In the genomic region with DNA sequence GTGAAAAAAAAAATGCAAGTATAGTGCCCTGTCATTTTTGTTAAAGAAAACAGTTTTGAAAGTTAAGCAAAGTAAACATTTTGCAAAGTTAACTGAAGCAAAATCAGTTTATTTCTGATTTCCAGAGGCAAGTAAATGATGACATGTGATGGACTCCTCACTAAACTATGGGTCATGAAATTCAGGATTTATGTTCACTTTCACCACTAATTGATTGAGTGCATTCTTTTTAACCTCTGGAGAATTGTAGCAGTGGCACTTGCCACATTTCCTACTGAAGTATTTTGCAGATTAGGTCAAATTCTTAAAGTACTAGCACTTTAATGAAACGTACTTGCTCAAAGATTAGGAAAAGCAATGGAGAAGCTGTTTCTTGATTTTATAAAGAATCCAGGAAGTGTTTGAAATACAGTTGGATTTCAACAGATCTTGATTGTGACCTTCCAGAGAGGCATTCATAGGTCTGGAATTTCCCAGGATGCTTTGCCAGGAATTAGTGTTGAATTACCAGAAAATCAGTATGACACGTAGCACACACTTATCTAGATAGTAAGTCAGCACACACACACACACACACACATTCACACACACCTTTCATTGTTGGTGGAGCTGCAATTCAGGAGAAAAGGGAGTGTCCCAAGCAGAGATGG, we compare ENCODE assay signal across 8 cellular contexts.
DNase-seq lines count a peak whose midpoint lies in the region; ATAC-seq, FAIRE-seq and TF ChIP-seq lines count a peak whose summit lies in the region.

No MANE protein-coding gene starts in this region.

- DNase-seq in H54 (ENCODE audit: insufficient read length, low spot score) (peak; percentile 28), SW480 (ENCODE audit: low spot score) (peak; percentile 71), cardiac muscle cell (ENCODE audit: low read depth in 1 of 2, low spot score in 1 of 2) (peak; percentile 13 to 97), skeletal muscle cell (ENCODE audit: low read depth) (peak; percentile 92), NCI-H2196 treated with DMSO at 0.1 percent for 48 hours (lab: John Stamatoyannopoulos, UW; ENCODE audit: unreplicated experiment) (no peak)
- no peak for DNase-seq in CD4-positive, alpha-beta T cell
- no peak for DNase-seq in activated CD8-positive, alpha-beta T cell treated with anti-CD3 and anti-CD28 coated beads for 36 hours
- DNase-seq in activated effector memory CD4-positive, alpha-beta T cell treated with Interleukin-2 at 50 U/mL for 16 hours: no peak

- no peaks in the 10 kb centered on the region for H3K27me3 ChIP-seq in cardiac muscle cell
- H3K27me3 ChIP-seq in CD4-positive, alpha-beta T cell (ENCODE audit: control insufficient read depth, insufficient read depth, low read length): no peaks in the 10 kb centered on the region

- H3K4me3 Mint-ChIP-seq in CD4-positive, alpha-beta T cell: no peak overlapping the region
- H3K4me3 Mint-ChIP-seq in activated CD8-positive, alpha-beta T cell treated with anti-CD3 and anti-CD28 coated beads for 36 hours: no peak overlapping the region

- intact Hi-C loops in CD4-positive, alpha-beta T cell (cut with DNase I, micrococcal nuclease): no loop called here
- intact Hi-C loops in activated CD8-positive, alpha-beta T cell treated with anti-CD3 and anti-CD28 coated beads for 36 hours (cut with micrococcal nuclease): no loop called here

- H3K27me3 Mint-ChIP-seq in CD4-positive, alpha-beta T cell: peaks cover 17% of the 10 kb centered on the region
- no peaks in the 10 kb centered on the region for H3K27me3 Mint-ChIP-seq in activated CD8-positive, alpha-beta T cell treated with anti-CD3 and anti-CD28 coated beads for 36 hours

- no peaks in the 10 kb centered on the region for H3K36me3 Mint-ChIP-seq in CD4-positive, alpha-beta T cell (ENCODE audit: low read depth)
- H3K36me3 Mint-ChIP-seq in activated CD8-positive, alpha-beta T cell treated with anti-CD3 and anti-CD28 coated beads for 36 hours (ENCODE audit: low read depth): no peaks in the 10 kb centered on the region

- H3K4me1 Mint-ChIP-seq in CD4-positive, alpha-beta T cell (ENCODE audit: low read depth): no peaks in the 10 kb centered on the region
- H3K4me1 Mint-ChIP-seq in activated CD8-positive, alpha-beta T cell treated with anti-CD3 and anti-CD28 coated beads for 36 hours (ENCODE audit: low read depth): no peaks in the 10 kb centered on the region

- H3K4me1 ChIP-seq in cardiac muscle cell (ENCODE audit: low read depth): peaks cover 13% of the 10 kb centered on the region

- H3K4me3 ChIP-seq in cardiac muscle cell: no peak overlapping the region
- H3K4me3 ChIP-seq in skeletal muscle cell (ENCODE audit: low read depth, low read length): no peak overlapping the region

- no peaks in the 10 kb centered on the region for H3K9me3 ChIP-seq in cardiac muscle cell (ENCODE audit: low read depth)
- H3K9me3 ChIP-seq in CD4-positive, alpha-beta T cell (ENCODE audit: control insufficient read depth, low read length): no peaks in the 10 kb centered on the region

- no peak for ATAC-seq in CD4-positive, alpha-beta T cell (ENCODE audit: poor library complexity)
- ATAC-seq in activated CD8-positive, alpha-beta T cell treated with anti-CD3 and anti-CD28 coated beads for 36 hours: no peak

- CTCF ChIA-PET in CD4-positive, alpha-beta T cell (lab: Charles Lee): no interaction called here
- CTCF ChIA-PET in activated CD8-positive, alpha-beta T cell treated with anti-CD3 and anti-CD28 coated beads for 36 hours (lab: Charles Lee): no interaction called here

- FAIRE-seq in H54 (lab: Jason Lieb, UNC): peak; percentile 85

- no peaks in the 10 kb centered on the region for H3K9me3 Mint-ChIP-seq in CD4-positive, alpha-beta T cell
- no peaks in the 10 kb centered on the region for H3K9me3 Mint-ChIP-seq in activated CD8-positive, alpha-beta T cell treated with anti-CD3 and anti-CD28 coated beads for 36 hours

- peak overlapping the region; percentile 28 for H3K27ac ChIP-seq in cardiac muscle cell
- no peak overlapping the region for H3K27ac ChIP-seq in CD4-positive, alpha-beta T cell (ENCODE audit: low read depth, low read length)

- POLR2A ChIA-PET in CD4-positive, alpha-beta T cell (lab: Charles Lee): no interaction called here
- POLR2A ChIA-PET in activated CD8-positive, alpha-beta T cell treated with anti-CD3 and anti-CD28 coated beads for 36 hours (lab: Charles Lee): no interaction called here

- no peak overlapping the region for H3K27ac Mint-ChIP-seq in CD4-positive, alpha-beta T cell
- no peak overlapping the region for H3K27ac Mint-ChIP-seq in activated CD8-positive, alpha-beta T cell treated with anti-CD3 and anti-CD28 coated beads for 36 hours

- H3K36me3 ChIP-seq in cardiac muscle cell: no peaks in the 10 kb centered on the region

- no peak for TF ChIP-seq CTCF in cardiac muscle cell (IDR thresholded peaks at IDR 0.05; ENCODE audit: low read depth, low read length)
- TF ChIP-seq CTCF in CD4-positive, alpha-beta T cell (IDR thresholded peaks at IDR 0.05): no peak
- no peak for TF ChIP-seq CTCF in activated CD8-positive, alpha-beta T cell treated with anti-CD3 and anti-CD28 coated beads for 36 hours (IDR thresholded peaks at IDR 0.05)

- TF ChIP-seq POLR2A in H54 (IDR thresholded peaks at IDR 0.05; ENCODE audit: low read depth, low read length): no peak

Comparison
In these comparisons a context has a peak if more than half of its experiments do, and no peak if none do; other contexts are left out.
1. DNase-seq: peak in H54 (single experiment), SW480 (single experiment), cardiac muscle cell (2 of 2) and skeletal muscle cell (single experiment); none in CD4-positive, alpha-beta T cell (0 of 10), activated CD8-positive, alpha-beta T cell treated with anti-CD3 and anti-CD28 coated beads for 36 hours (single experiment), NCI-H2196 treated with DMSO at 0.1 percent for 48 hours (single experiment) and activated effector memory CD4-positive, alpha-beta T cell treated with Interleukin-2 at 50 U/mL for 16 hours (single experiment).